In genomic region chr16:82801361-82801760, GRCh38 we compare ENCODE assay signal across 14 cellular contexts.
A peak's percentile ranks its signal among the peaks of the same experiment; 100 is the strongest.
DNase-seq lines count a peak whose midpoint lies in the region; ATAC-seq and TF ChIP-seq lines count a peak whose summit lies in the region.
"Had no signal": no experiment of that assay in that cellular context is flagged by ENCODE, and none has a peak within 500 bp of the region (broad histone marks: within the 10 kb centered on the region; RNA-seq: fewer than 3 reads in every experiment).

No MANE protein-coding gene starts in this region.

- no peak for TF ChIP-seq CTCF in foreskin keratinocyte (conservative IDR thresholded peaks at IDR 0.05)
- TF ChIP-seq CTCF in psoas muscle (IDR thresholded peaks at IDR 0.05), result no peak
- TF ChIP-seq CTCF in Calu3 (IDR thresholded peaks at IDR 0.05; ENCODE audit: unreplicated experiment), result no peak

- no peaks in the 10 kb centered on the region for H3K4me1 ChIP-seq in foreskin keratinocyte
- H3K4me1 ChIP-seq in psoas muscle, result no peaks in the 10 kb centered on the region
- H3K4me1 ChIP-seq: BLaER1 had no signal

- peak; percentile 2 to 9 for DNase-seq in stimulated activated CD4-positive, alpha-beta T cell treated with anti-CD3 and anti-CD28 coated beads, Interleukin-15, amount 100 ng/mL, for 48 hours (ENCODE audit: low read depth in 2 of 2)
- no peak for DNase-seq in stimulated activated CD4-positive, alpha-beta T cell treated with anti-CD3 and anti-CD28 coated beads, Interleukin-4, amount 100 ng/mL, for 4 hours
- peak; percentile 53 for DNase-seq in activated CD4-positive, alpha-beta memory T cell treated with anti-CD3 and anti-CD28 coated beads for 36 hours
- DNase-seq in foreskin keratinocyte, result no peak
- DNase-seq in psoas muscle, result no peak
- no peak for DNase-seq in Calu3
- no peak for DNase-seq in Kasumi-1 (lab: John Stamatoyannopoulos, UW)
- DNase-seq: effector memory CD4-positive, alpha-beta T cell; mucosa of descending colon; NCI-H446 treated with DMSO at 0.1 percent for 48 hours; small intestine; trophoblast cell had no signal

- H3K27ac Mint-ChIP-seq in activated CD4-positive, alpha-beta memory T cell treated with anti-CD3 and anti-CD28 coated beads for 36 hours, result no peak overlapping the region
- H3K27ac Mint-ChIP-seq in Calu3 (ENCODE audit: unreplicated experiment), result no peak overlapping the region

- intact Hi-C loops in activated CD4-positive, alpha-beta memory T cell treated with anti-CD3 and anti-CD28 coated beads for 36 hours (cut with micrococcal nuclease), result loop anchor here (1.0 kb wide), 1 partner anchor 147 kb away; no protein-coding TSS in a partner anchor
- intact Hi-C loops in psoas muscle (cut with DNase I) (no loop called here), Calu3 (cut with micrococcal nuclease; ENCODE audit: unreplicated experiment) (no loop called here)

- BruUV-seq in Calu3 (replicated peaks; lab: Mats Ljungman, UMichigan), result no TSS peak

- H3K27me3 Mint-ChIP-seq in activated CD4-positive, alpha-beta memory T cell treated with anti-CD3 and anti-CD28 coated beads for 36 hours, result peaks cover 5% of the 10 kb centered on the region
- no peaks in the 10 kb centered on the region for H3K27me3 Mint-ChIP-seq in Calu3 (ENCODE audit: unreplicated experiment)

- no peak overlapping the region for H3K4me3 Mint-ChIP-seq in activated CD4-positive, alpha-beta memory T cell treated with anti-CD3 and anti-CD28 coated beads for 36 hours
- H3K4me3 Mint-ChIP-seq in Calu3 (ENCODE audit: low read depth, unreplicated experiment), result no peak overlapping the region

- H3K36me3 ChIP-seq in psoas muscle (ENCODE audit: insufficient read depth in 1 of 2, low read depth in 1 of 2), result no peaks in the 10 kb centered on the region
- H3K36me3 ChIP-seq: BLaER1 had no signal

- no peaks in the 10 kb centered on the region for H3K9me3 Mint-ChIP-seq in activated CD4-positive, alpha-beta memory T cell treated with anti-CD3 and anti-CD28 coated beads for 36 hours
- H3K9me3 Mint-ChIP-seq in Calu3 (ENCODE audit: low read depth, unreplicated experiment), result peaks cover 17% of the 10 kb centered on the region

- WGBS in psoas muscle, 3 donors, result 90 to 96% (median 93%) methylated on average over 4 of the region's 4 CpGs

- H3K4me3 ChIP-seq in psoas muscle, result no peak overlapping the region
- H3K4me3 ChIP-seq: BLaER1, mucosa of descending colon had no signal

- H3K4me1 Mint-ChIP-seq in activated CD4-positive, alpha-beta memory T cell treated with anti-CD3 and anti-CD28 coated beads for 36 hours (ENCODE audit: low read depth), result peaks cover 11% of the 10 kb centered on the region
- no peaks in the 10 kb centered on the region for H3K4me1 Mint-ChIP-seq in Calu3 (ENCODE audit: low read depth, unreplicated experiment)

- H3K9me3 ChIP-seq in psoas muscle, result no peaks in the 10 kb centered on the region
- H3K9me3 ChIP-seq: BLaER1, mucosa of descending colon had no signal

- ATAC-seq in foreskin keratinocyte (peak; percentile 38), psoas muscle (no peak), HG03457 (IDR thresholded peaks at IDR 0.05; ENCODE audit: unreplicated experiment) (no peak)
- ATAC-seq: mucosa of descending colon had no signal

- CTCF ChIA-PET in activated CD4-positive, alpha-beta memory T cell treated with anti-CD3 and anti-CD28 coated beads for 36 hours (lab: Charles Lee), result no interaction called here
- CTCF ChIA-PET in Calu3 (lab: Charles Lee), result no interaction called here

- no peak overlapping the region for H3K27ac ChIP-seq in foreskin keratinocyte
- no peak overlapping the region for H3K27ac ChIP-seq in psoas muscle
- H3K27ac ChIP-seq: BLaER1 had no signal

- no peaks in the 10 kb centered on the region for H3K27me3 ChIP-seq in foreskin keratinocyte
- no peaks in the 10 kb centered on the region for H3K27me3 ChIP-seq in psoas muscle (ENCODE audit: insufficient read depth in 3 of 3, low read length in 2 of 3)
- H3K27me3 ChIP-seq: BLaER1 had no signal

- H3K36me3 Mint-ChIP-seq in activated CD4-positive, alpha-beta memory T cell treated with anti-CD3 and anti-CD28 coated beads for 36 hours, result no peaks in the 10 kb centered on the region
- no peaks in the 10 kb centered on the region for H3K36me3 Mint-ChIP-seq in Calu3 (ENCODE audit: insufficient read depth, unreplicated experiment)

- POLR2A ChIA-PET in activated CD4-positive, alpha-beta memory T cell treated with anti-CD3 and anti-CD28 coated beads for 36 hours (lab: Charles Lee), result no interaction called here

Comparison
In these comparisons a context has a peak if more than half of its experiments do, and no peak if none do; other contexts are left out.
1. DNase-seq: peak in stimulated activated CD4-positive, alpha-beta T cell treated with anti-CD3 and anti-CD28 coated beads, Interleukin-15, amount 100 ng/mL, for 48 hours (2 of 2) and activated CD4-positive, alpha-beta memory T cell treated with anti-CD3 and anti-CD28 coated beads for 36 hours (single experiment); none in stimulated activated CD4-positive, alpha-beta T cell treated with anti-CD3 and anti-CD28 coated beads, Interleukin-4, amount 100 ng/mL, for 4 hours (0 of 2), foreskin keratinocyte (0 of 2), psoas muscle (0 of 2), Calu3 (single experiment) and Kasumi-1 (0 of 2).